In the genomic region with DNA sequence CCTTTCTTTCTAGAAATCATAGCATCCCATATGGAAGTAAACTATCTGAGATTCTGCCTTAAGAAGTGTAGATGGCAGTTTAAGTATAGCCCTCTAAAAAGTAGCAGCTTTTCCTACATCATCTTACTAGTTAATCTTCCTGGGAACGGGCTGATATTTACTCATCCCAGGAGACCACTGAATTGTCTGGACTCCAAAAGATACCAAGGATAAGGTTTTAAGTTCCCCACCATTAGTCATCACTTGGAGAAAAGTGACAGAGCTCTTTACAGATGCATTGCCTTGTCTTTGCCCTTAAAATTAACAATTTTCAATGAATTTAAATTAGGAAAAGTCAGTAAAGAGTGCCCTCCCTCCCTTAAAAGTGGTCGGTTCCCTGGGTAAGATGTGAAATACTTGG, we compare ENCODE assay signal across 10 cellular contexts.
A peak's percentile ranks its signal among the peaks of the same experiment; 100 is the strongest.
DNase-seq lines count a peak whose midpoint lies in the region; ATAC-seq and TF ChIP-seq lines count a peak whose summit lies in the region.
"Had no signal": no experiment of that assay in that cellular context is flagged by ENCODE, and none has a peak within 500 bp of the region (broad histone marks: within the 10 kb centered on the region; RNA-seq: fewer than 3 reads in every experiment).

No MANE protein-coding gene starts in this region.

- H3K27me3 ChIP-seq in BLaER1 treated with 17β-estradiol and CSF1 and Interleukin-3, amounts not matched to agents 10 nM and 100 nM, result no peaks in the 10 kb centered on the region
- no peaks in the 10 kb centered on the region for H3K27me3 ChIP-seq in esophagus squamous epithelium

- H3K9me3 ChIP-seq in BLaER1 treated with 17β-estradiol and CSF1 and Interleukin-3, amounts not matched to agents 10 nM and 100 nM (replicated peaks in 1 of 11), result no peaks in the 10 kb centered on the region
- H3K9me3 ChIP-seq in esophagus squamous epithelium, result no peaks in the 10 kb centered on the region

- no peak overlapping the region for H3K4me3 ChIP-seq in BLaER1 treated with 17β-estradiol and CSF1 and Interleukin-3, amounts not matched to agents 10 nM and 100 nM
- H3K4me3 ChIP-seq in esophagus squamous epithelium, result no peak overlapping the region

- peak overlapping the region in 7 of 11 experiments; percentile 31 to 92 (median 77); a peak in 11 of 22 replicates for H3K4me2 ChIP-seq in BLaER1 treated with 17β-estradiol and CSF1 and Interleukin-3, amounts not matched to agents 10 nM and 100 nM

- no peaks in the 10 kb centered on the region for H4K20me1 ChIP-seq in BLaER1 treated with 17β-estradiol and CSF1 and Interleukin-3, amounts not matched to agents 10 nM and 100 nM

- peak overlapping the region in 7 of 11 experiments; percentile 17 to 91 (median 80); a peak in 9 of 22 replicates for H3K27ac ChIP-seq in BLaER1 treated with 17β-estradiol and CSF1 and Interleukin-3, amounts not matched to agents 10 nM and 100 nM
- H3K27ac ChIP-seq in esophagus squamous epithelium, result peak overlapping the region in 3 of 4 donors; percentile 74 to 76 (median 75)

- H3K4me1 ChIP-seq in BLaER1 treated with 17β-estradiol and CSF1 and Interleukin-3, amounts not matched to agents 10 nM and 100 nM, result peaks cover 43 to 100% (median 83%) of the 10 kb centered on the region in 10 experiments
- peaks cover 9 to 68% (median 36%) of the 10 kb centered on the region in 3 donors for H3K4me1 ChIP-seq in esophagus squamous epithelium

- TF ChIP-seq CTCF in esophagus squamous epithelium (IDR thresholded peaks at IDR 0.05) (no peak), osteocyte (IDR thresholded peaks at IDR 0.05) (no peak)

- no peaks in the 10 kb centered on the region for H3K27me3 Mint-ChIP-seq in osteocyte (ENCODE audit: unreplicated experiment)

- no peak overlapping the region for H3K4me3 Mint-ChIP-seq in osteocyte (ENCODE audit: unreplicated experiment)
- H3K4me3 Mint-ChIP-seq: T-helper 2 cell treated with Interferon-gamma antibody and Interleukin-4, amounts not matched to agents 5 μg/mL and 100 μg/mL, for 36 hours had no signal

- TF ChIP-seq POLR2A in esophagus squamous epithelium (IDR thresholded peaks at IDR 0.05) (no peak), GM18505 (IDR thresholded peaks at IDR 0.05; ENCODE audit: borderline replicate concordance, extremely low read depth, insufficient read depth, insufficient read length) (no peak)

- intact Hi-C loops in esophagus squamous epithelium (cut with DNase I), result no loop called here

- peaks cover 66% of the 10 kb centered on the region for H3K4me1 Mint-ChIP-seq in osteocyte (ENCODE audit: unreplicated experiment)

- peak overlapping the region in 3 of 11 experiments; percentile 69 to 76 (median 72); a peak in 3 of 22 replicates for H3K9ac ChIP-seq in BLaER1 treated with 17β-estradiol and CSF1 and Interleukin-3, amounts not matched to agents 10 nM and 100 nM

- peak overlapping the region; percentile 93 for H3K27ac Mint-ChIP-seq in osteocyte (ENCODE audit: unreplicated experiment)
- H3K27ac Mint-ChIP-seq: T-helper 2 cell treated with Interferon-gamma antibody and Interleukin-4, amounts not matched to agents 5 μg/mL and 100 μg/mL, for 36 hours had no signal

- peaks cover 0 to 6% (median 0%) of the 10 kb centered on the region in 11 experiments; a peak in 2 of 22 replicates for H3K36me3 ChIP-seq in BLaER1 treated with 17β-estradiol and CSF1 and Interleukin-3, amounts not matched to agents 10 nM and 100 nM
- H3K36me3 ChIP-seq in esophagus squamous epithelium, result no peaks in the 10 kb centered on the region

- H3K36me3 Mint-ChIP-seq in osteocyte (ENCODE audit: unreplicated experiment), result no peaks in the 10 kb centered on the region

- WGBS in esophagus squamous epithelium, 2 donors, result 66 to 82% methylated on average over 2 of the region's 2 CpGs

- DNase-seq in NCI-H69 (lab: John Stamatoyannopoulos, UW), result peak; percentile 40
- no peak for DNase-seq in esophagus squamous epithelium (lab: John Stamatoyannopoulos, UW)
- DNase-seq in osteocyte (ENCODE audit: extremely low spot score, unreplicated experiment), result no peak
- DNase-seq in SHP77 (lab: John Stamatoyannopoulos, UW), result no peak
- no peak for DNase-seq in occipital lobe (lab: John Stamatoyannopoulos, UW)
- no peak for DNase-seq in cortex of kidney (lab: John Stamatoyannopoulos, UW)

- ATAC-seq in GM18505 (IDR thresholded peaks at IDR 0.05; ENCODE audit: unreplicated experiment), result no peak
- ATAC-seq: HCT116 had no signal

- H3K9me3 Mint-ChIP-seq in osteocyte (ENCODE audit: unreplicated experiment), result no peaks in the 10 kb centered on the region
- H3K9me3 Mint-ChIP-seq: T-helper 2 cell treated with Interferon-gamma antibody and Interleukin-4, amounts not matched to agents 5 μg/mL and 100 μg/mL, for 36 hours had no signal
